40 cellular contexts compared by ENCODE assay signal in the genomic region with DNA sequence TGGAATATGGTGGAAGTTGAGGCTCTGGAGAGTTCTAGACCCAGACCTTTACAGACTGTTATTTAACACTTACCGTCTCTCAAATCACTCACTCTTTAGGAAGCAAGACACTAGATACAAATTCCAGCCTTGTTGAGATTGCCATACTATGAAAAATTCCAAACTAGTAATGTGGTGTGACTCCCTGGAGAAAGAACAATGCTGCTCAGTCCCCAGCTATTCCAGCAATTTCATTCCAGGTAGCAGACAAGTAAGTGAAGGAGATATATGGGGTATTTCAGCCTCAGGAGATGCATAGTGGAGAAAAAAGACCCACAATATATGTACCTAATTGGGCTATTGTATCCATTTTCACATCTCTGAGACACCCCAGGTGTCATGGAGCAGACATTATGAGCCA.
"Had no signal": no experiment of that assay in that cellular context is flagged by ENCODE, and none has a peak within 500 bp of the region (broad histone marks: within the 10 kb centered on the region; RNA-seq: fewer than 3 reads in every experiment).

No MANE protein-coding gene starts in this region.

- H3K9me3 ChIP-seq: adrenal gland, body of pancreas had no signal

- H3K36me3 Mint-ChIP-seq: activated naive CD4-positive, alpha-beta T cell treated with anti-CD3 and anti-CD28 coated beads, Interleukin-2, amount 10 ng/mL, durations not matched to agents 7 days and 5 days; activated naive CD4-positive, alpha-beta T cell treated with anti-CD3 and anti-CD28 coated beads, Interleukin-2, amount 50 U/mL, for 24 hours; activated naive CD4-positive, alpha-beta T cell treated with anti-CD3 and anti-CD28 coated beads, Interleukin-2, amount 50 U/mL, for 72 hours; activated naive CD8-positive, alpha-beta T cell; activated naive CD8-positive, alpha-beta T cell treated with anti-CD3 and anti-CD28 coated beads for 36 hours; activated naive CD8-positive, alpha-beta T cell treated with anti-CD3 and anti-CD28 coated beads, Interleukin-2, amount 10 ng/mL, durations not matched to agents 7 days and 5 days; brain had no signal

- H3K27me3 Mint-ChIP-seq: activated naive CD4-positive, alpha-beta T cell treated with anti-CD3 and anti-CD28 coated beads, Interleukin-2, amount 10 ng/mL, durations not matched to agents 7 days and 5 days; activated naive CD4-positive, alpha-beta T cell treated with anti-CD3 and anti-CD28 coated beads, Interleukin-2, amount 50 U/mL, for 24 hours; activated naive CD8-positive, alpha-beta T cell; activated naive CD8-positive, alpha-beta T cell treated with anti-CD3 and anti-CD28 coated beads for 36 hours; activated naive CD8-positive, alpha-beta T cell treated with anti-CD3 and anti-CD28 coated beads, Interleukin-2, amount 10 ng/mL, durations not matched to agents 7 days and 5 days; activated naive CD8-positive, alpha-beta T cell treated with anti-CD3 and anti-CD28 coated beads, Interleukin-2, amount 50 U/mL, for 24 hours; activated T-cell treated with anti-CD3 and anti-CD28 coated beads, Interleukin-2, amount 50 U/mL, for 24 hours; activated T-helper 17 cell treated with anti-CD3 and anti-CD28 coated beads, Interleukin-2, amount 50 U/mL, for 72 hours; central memory CD8-positive, alpha-beta T cell had no signal

- H3K4me1 Mint-ChIP-seq: activated naive CD4-positive, alpha-beta T cell treated with anti-CD3 and anti-CD28 coated beads, Interleukin-2, amount 10 ng/mL, durations not matched to agents 7 days and 5 days; activated naive CD4-positive, alpha-beta T cell treated with anti-CD3 and anti-CD28 coated beads, Interleukin-2, amount 50 U/mL, for 24 hours; activated naive CD8-positive, alpha-beta T cell treated with anti-CD3 and anti-CD28 coated beads for 36 hours; activated naive CD8-positive, alpha-beta T cell treated with anti-CD3 and anti-CD28 coated beads, Interleukin-2, amount 10 ng/mL, durations not matched to agents 7 days and 5 days; activated naive CD8-positive, alpha-beta T cell treated with anti-CD3 and anti-CD28 coated beads, Interleukin-2, amount 50 U/mL, for 24 hours; activated T-helper 17 cell treated with anti-CD3 and anti-CD28 coated beads, Interleukin-2, amount 50 U/mL, for 72 hours; brain; central memory CD8-positive, alpha-beta T cell had no signal

- H3K27me3 ChIP-seq: adrenal gland, ascending aorta, body of pancreas, brain microvascular endothelial cell, breast epithelium, cardiac muscle cell had no signal

- H3K27ac Mint-ChIP-seq: activated naive CD4-positive, alpha-beta T cell treated with anti-CD3 and anti-CD28 coated beads for 36 hours; activated naive CD4-positive, alpha-beta T cell treated with anti-CD3 and anti-CD28 coated beads, Interleukin-2, amount 10 ng/mL, durations not matched to agents 7 days and 5 days; activated naive CD4-positive, alpha-beta T cell treated with anti-CD3 and anti-CD28 coated beads, Interleukin-2, amount 50 U/mL, for 24 hours; activated naive CD4-positive, alpha-beta T cell treated with anti-CD3 and anti-CD28 coated beads, Interleukin-2, amount 50 U/mL, for 72 hours; activated naive CD8-positive, alpha-beta T cell; activated naive CD8-positive, alpha-beta T cell treated with anti-CD3 and anti-CD28 coated beads for 36 hours; activated naive CD8-positive, alpha-beta T cell treated with anti-CD3 and anti-CD28 coated beads, Interleukin-2, amount 10 ng/mL, durations not matched to agents 7 days and 5 days; activated naive CD8-positive, alpha-beta T cell treated with anti-CD3 and anti-CD28 coated beads, Interleukin-2, amount 50 U/mL, for 24 hours; activated T-cell treated with anti-CD3 and anti-CD28 coated beads, Interleukin-2, amount 50 U/mL, for 24 hours; activated T-cell treated with anti-CD3 and anti-CD28 coated beads, Interleukin-2, amount 50 U/mL, for 72 hours; activated T-helper 1 cell treated with anti-CD3 and anti-CD28 coated beads, Interleukin-12 subunit alpha, Interleukin-12 subunit beta, Interleukin-2, Interleukin-4 antibody, amounts not matched to agents 30 ng/mL and 10 ng/mL and 1 ng/mL, durations not matched to agents 14 hours and 24 hours and 36 hours; activated T-helper 17 cell treated with anti-CD3 and anti-CD28 coated beads, Interleukin-2, amount 50 U/mL, for 72 hours; activated T-helper 2 cell treated with anti-CD3 and anti-CD28 coated beads, Interferon-gamma antibody, Interleukin-2, Interleukin-4, amounts not matched to agents 10 μg/mL and 5 μg/mL and 100 μg/mL, durations not matched to agents 14 hours and 24 hours and 36 hours; brain had no signal

- DNase-seq: activated effector memory CD4-positive, alpha-beta T cell treated with anti-CD3 and anti-CD28 coated beads, Interleukin-2, amount 50 U/mL, for 16 hours; activated effector memory CD4-positive, alpha-beta T cell treated with Interleukin-2 at 50 U/mL for 16 hours; activated gamma-delta T cell; activated gamma-delta T cell treated with Interleukin-2 at 50 U/mL for 16 hours; activated naive CD4-positive, alpha-beta T cell; activated naive CD4-positive, alpha-beta T cell treated with anti-CD3 and anti-CD28 coated beads for 36 hours; activated naive CD4-positive, alpha-beta T cell treated with anti-CD3 and anti-CD28 coated beads, Interleukin-2, amount 10 ng/mL, durations not matched to agents 7 days and 5 days; activated naive CD4-positive, alpha-beta T cell treated with anti-CD3 and anti-CD28 coated beads, Interleukin-2, amount 50 U/mL, for 16 hours; activated naive CD4-positive, alpha-beta T cell treated with Interleukin-2 at 50 U/mL for 16 hours; activated naive CD8-positive, alpha-beta T cell treated with anti-CD3 and anti-CD28 coated beads for 36 hours; activated naive CD8-positive, alpha-beta T cell treated with anti-CD3 and anti-CD28 coated beads, Interleukin-2, amount 10 ng/mL, durations not matched to agents 7 days and 5 days; activated naive CD8-positive, alpha-beta T cell treated with anti-CD3 and anti-CD28 coated beads, Interleukin-2, amount 50 U/mL, for 24 hours; activated T-cell treated with anti-CD3 and anti-CD28 coated beads, Interleukin-2, amount 50 U/mL, for 1 hour; activated T-cell treated with anti-CD3 and anti-CD28 coated beads, Interleukin-2, amount 50 U/mL, for 24 hours; activated T-cell treated with anti-CD3 and anti-CD28 coated beads, Interleukin-2, amount 50 U/mL, for 4 hours; activated T-cell treated with anti-CD3 and anti-CD28 coated beads, Interleukin-2, amount 50 U/mL, for 48 hours; activated T-cell treated with anti-CD3 and anti-CD28 coated beads, Interleukin-2, amount 50 U/mL, for 72 hours; adrenal gland; amniotic stem cell; amygdala; anterior cingulate cortex; aorta; body of pancreas; brain microvascular endothelial cell; caudate nucleus; central memory CD4-positive, alpha-beta T cell; cerebellar nuclear complex had no signal

- H3K27ac ChIP-seq: adrenal gland, ascending aorta, body of pancreas, brain microvascular endothelial cell, breast epithelium, cardiac muscle cell had no signal

- H3K4me1 ChIP-seq: adrenal gland, ascending aorta, body of pancreas, breast epithelium had no signal

- H3K36me3 ChIP-seq: adrenal gland, ascending aorta, brain microvascular endothelial cell, breast epithelium, cardiac muscle cell had no signal

- H3K4me3 ChIP-seq: adrenal gland, ascending aorta, body of pancreas, breast epithelium, cardiac muscle cell had no signal

- H3K9me3 Mint-ChIP-seq: activated naive CD4-positive, alpha-beta T cell treated with anti-CD3 and anti-CD28 coated beads, Interleukin-2, amount 50 U/mL, for 24 hours had no signal

- FAIRE-seq: astrocyte, bronchial epithelial cell had no signal

- H3K4me3 Mint-ChIP-seq: activated naive CD4-positive, alpha-beta T cell treated with anti-CD3 and anti-CD28 coated beads for 36 hours; activated naive CD4-positive, alpha-beta T cell treated with anti-CD3 and anti-CD28 coated beads, Interleukin-2, amount 10 ng/mL, durations not matched to agents 7 days and 5 days; activated naive CD4-positive, alpha-beta T cell treated with anti-CD3 and anti-CD28 coated beads, Interleukin-2, amount 50 U/mL, for 24 hours; activated naive CD8-positive, alpha-beta T cell; activated naive CD8-positive, alpha-beta T cell treated with anti-CD3 and anti-CD28 coated beads for 36 hours; activated naive CD8-positive, alpha-beta T cell treated with anti-CD3 and anti-CD28 coated beads, Interleukin-2, amount 10 ng/mL, durations not matched to agents 7 days and 5 days; activated naive CD8-positive, alpha-beta T cell treated with anti-CD3 and anti-CD28 coated beads, Interleukin-2, amount 50 U/mL, for 24 hours; activated T-cell treated with anti-CD3 and anti-CD28 coated beads, Interleukin-2, amount 50 U/mL, for 24 hours; activated T-cell treated with anti-CD3 and anti-CD28 coated beads, Interleukin-2, amount 50 U/mL, for 4 hours; activated T-cell treated with anti-CD3 and anti-CD28 coated beads, Interleukin-2, amount 50 U/mL, for 72 hours; activated T-helper 1 cell treated with anti-CD3 and anti-CD28 coated beads, Interleukin-12 subunit alpha, Interleukin-12 subunit beta, Interleukin-2, Interleukin-4 antibody, amounts not matched to agents 30 ng/mL and 10 ng/mL and 1 ng/mL, durations not matched to agents 14 hours and 24 hours and 36 hours; activated T-helper 17 cell treated with anti-CD3 and anti-CD28 coated beads, Interleukin-2, amount 50 U/mL, for 72 hours; brain; central memory CD8-positive, alpha-beta T cell had no signal
